Comparison of ENCODE assay signal across 8 cellular contexts in the genomic region with DNA sequence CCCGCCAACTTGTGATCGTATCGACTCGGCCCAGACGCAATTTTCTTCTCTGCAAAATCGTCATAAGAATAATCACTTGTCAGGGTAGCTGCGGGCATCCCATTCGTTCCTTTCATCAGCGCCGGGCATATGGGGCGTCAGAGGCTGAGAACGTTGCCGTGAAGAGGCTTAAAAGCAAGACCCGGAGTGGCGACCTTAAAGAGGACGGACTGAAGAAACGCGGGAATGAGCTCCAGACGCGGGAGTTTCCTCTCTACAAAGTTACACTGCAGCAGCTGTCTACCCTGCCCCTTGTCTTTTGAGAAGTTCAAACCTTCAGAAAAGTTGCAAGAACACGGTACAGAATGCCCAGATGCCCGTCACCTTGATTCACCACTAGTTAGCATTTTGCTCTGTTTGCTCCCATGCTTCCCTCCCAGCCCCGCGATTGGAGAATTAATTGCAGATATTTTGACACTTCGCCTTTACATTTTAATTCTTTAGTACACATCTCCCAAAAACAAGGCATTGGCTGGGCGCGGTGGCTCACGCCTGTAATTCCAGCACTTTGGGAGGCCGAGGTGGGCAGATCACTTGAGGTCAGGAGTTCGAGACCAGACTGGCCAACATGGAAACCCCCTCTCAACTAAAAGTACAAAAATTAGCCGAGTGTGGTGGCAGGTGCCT. TPM values are rescaled to one million over a fixed set of nuclear protein-coding genes. Genes with fewer than 3 reads are reported as not detected.
DNase-seq lines count a peak whose midpoint lies in the region; ATAC-seq and TF ChIP-seq lines count a peak whose summit lies in the region.

No MANE protein-coding gene starts in this region.

- no peaks in the 10 kb centered on the region for H3K9me3 Mint-ChIP-seq in CD4-positive, alpha-beta T cell
- no peaks in the 10 kb centered on the region for H3K9me3 Mint-ChIP-seq in activated CD4-positive, alpha-beta T cell treated with anti-CD3 and anti-CD28 coated beads, Interleukin-2, amount 10 ng/mL, durations not matched to agents 7 days and 5 days

- peaks cover 6% of the 10 kb centered on the region for H3K36me3 Mint-ChIP-seq in CD4-positive, alpha-beta T cell (ENCODE audit: low read depth)
- H3K36me3 Mint-ChIP-seq in activated CD4-positive, alpha-beta T cell treated with anti-CD3 and anti-CD28 coated beads, Interleukin-2, amount 10 ng/mL, durations not matched to agents 7 days and 5 days (ENCODE audit: low read depth): no peaks in the 10 kb centered on the region

- H3K4me1 ChIP-seq in spleen: peaks cover 6 to 54% (median 28%) of the 10 kb centered on the region in 6 donors

- CTCF ChIA-PET in CD4-positive, alpha-beta T cell (lab: Charles Lee): interaction anchor here (0.6 to 3.0 kb wide), 6 partner anchors 31 to 581 kb away, joined by 3 to 35 read pairs (median 14); partner anchors contain the start of genes KIF1B, PGD and TARDBP
- CTCF ChIA-PET in activated CD4-positive, alpha-beta T cell treated with anti-CD3 and anti-CD28 coated beads, Interleukin-2, amount 10 ng/mL, durations not matched to agents 7 days and 5 days (lab: Charles Lee): interaction anchor here (0.8 to 4.6 kb wide), 13 partner anchors 14 to 547 kb away, joined by 3 to 61 read pairs (median 5); partner anchors contain the start of genes DFFA, KIF1B, LZIC and NMNAT1

- H3K27me3 ChIP-seq in CD4-positive, alpha-beta T cell (ENCODE audit: control insufficient read depth, insufficient read depth, low read length): no peaks in the 10 kb centered on the region
- H3K27me3 ChIP-seq in spleen (replicated peaks in 1 of 7): no peaks in the 10 kb centered on the region

- H3K27me3 Mint-ChIP-seq in CD4-positive, alpha-beta T cell: no peaks in the 10 kb centered on the region
- H3K27me3 Mint-ChIP-seq in activated CD4-positive, alpha-beta T cell treated with anti-CD3 and anti-CD28 coated beads, Interleukin-2, amount 10 ng/mL, durations not matched to agents 7 days and 5 days: no peaks in the 10 kb centered on the region

- peak overlapping the region; percentile 92 for H3K27ac Mint-ChIP-seq in CD4-positive, alpha-beta T cell
- H3K27ac Mint-ChIP-seq in activated CD4-positive, alpha-beta T cell treated with anti-CD3 and anti-CD28 coated beads, Interleukin-2, amount 10 ng/mL, durations not matched to agents 7 days and 5 days: peak overlapping the region; percentile 82

- no peak for DNase-seq in CD4-positive, alpha-beta T cell
- DNase-seq in HT1080 (ENCODE audit: low read depth) (peak; percentile 10), hepatic stellate cell (ENCODE audit: low spot score) (peak; percentile 45), spleen (no peak), NCI-H524 treated with DMSO at 0.1 percent for 48 hours (lab: John Stamatoyannopoulos, UW) (no peak), HCEC 1CT (no peak)
- peak; percentile 22 for DNase-seq in activated CD4-positive, alpha-beta T cell treated with anti-CD3 and anti-CD28 coated beads, Interleukin-2, amount 10 ng/mL, durations not matched to agents 7 days and 5 days

- intact Hi-C loops in CD4-positive, alpha-beta T cell (cut with DNase I, micrococcal nuclease): loop anchor here in 1 of 2 experiments (2.0 to 5.0 kb wide), 2 partner anchors 436 to 804 kb away; no protein-coding TSS in a partner anchor
- intact Hi-C loops in spleen (cut with DNase I; ENCODE audit: low total_unique reads): loop anchor here (5.0 kb wide), 2 partner anchors 46 to 61 kb away; no protein-coding TSS in a partner anchor

- H3K4me3 ChIP-seq in spleen: peak overlapping the region; percentile 72 to 96 (median 88)

- H3K27ac ChIP-seq in CD4-positive, alpha-beta T cell (ENCODE audit: low read depth, low read length): peak overlapping the region; percentile 65
- peak overlapping the region in 7 of 8 donors; percentile 56 to 87 (median 79) for H3K27ac ChIP-seq in spleen

- peaks cover 0 to 5% (median 0%) of the 10 kb centered on the region in 6 donors for H3K36me3 ChIP-seq in spleen

- TF ChIP-seq CTCF in CD4-positive, alpha-beta T cell (IDR thresholded peaks at IDR 0.05): no peak
- TF ChIP-seq CTCF in spleen (IDR thresholded peaks at IDR 0.05 in 8 of 11, conservative IDR thresholded peaks at IDR 0.05 in 3 of 11): no peak

- POLR2A ChIA-PET in CD4-positive, alpha-beta T cell (lab: Charles Lee): interaction anchor here (0.8 to 2.2 kb wide), 6 partner anchors 30 to 221 kb away, joined by 3 to 20 read pairs (median 6); partner anchors contain the start of genes DFFA, KIF1B, PEX14 and PGD
- POLR2A ChIA-PET in activated CD4-positive, alpha-beta T cell treated with anti-CD3 and anti-CD28 coated beads, Interleukin-2, amount 10 ng/mL, durations not matched to agents 7 days and 5 days (lab: Charles Lee): no interaction called here

- WGBS in spleen, 5 donors: 24 to 27% (median 25%) methylated on average over 27 to 31 of the region's 31 CpGs

- no peak for TF ChIP-seq POLR2A in spleen (IDR thresholded peaks at IDR 0.05)

- H3K4me1 Mint-ChIP-seq in CD4-positive, alpha-beta T cell (ENCODE audit: low read depth): peaks cover 23% of the 10 kb centered on the region
- H3K4me1 Mint-ChIP-seq in activated CD4-positive, alpha-beta T cell treated with anti-CD3 and anti-CD28 coated beads, Interleukin-2, amount 10 ng/mL, durations not matched to agents 7 days and 5 days: peaks cover 31% of the 10 kb centered on the region

- peak overlapping the region; percentile 94 for H3K4me3 Mint-ChIP-seq in CD4-positive, alpha-beta T cell
- H3K4me3 Mint-ChIP-seq in activated CD4-positive, alpha-beta T cell treated with anti-CD3 and anti-CD28 coated beads, Interleukin-2, amount 10 ng/mL, durations not matched to agents 7 days and 5 days: peak overlapping the region; percentile 82

- no peaks in the 10 kb centered on the region for H3K9me3 ChIP-seq in CD4-positive, alpha-beta T cell (ENCODE audit: control insufficient read depth, low read length)
- no peaks in the 10 kb centered on the region for H3K9me3 ChIP-seq in spleen

- ATAC-seq in CD4-positive, alpha-beta T cell (ENCODE audit: poor library complexity): peak; percentile 5
- no peak for ATAC-seq in GM18519 (IDR thresholded peaks at IDR 0.05; ENCODE audit: low FRiP score, unreplicated experiment)

RNA-seq across cellular contexts. Expression of gene CENPS, which starts 1.0 kb away (rescaled TPM):
- total RNA-seq in CD4-positive, alpha-beta T cell: 1 to 10 TPM; 3.7 to 4.0 TPM
- total RNA-seq in HT1080 (2014; rRNA removed; shearing (Covaris generic)): 40.8 and 45.9 TPM in 2 replicates
- 24.6 and 33.4 TPM in 2 replicates for polyA plus RNA-seq in HT1080 (2015; cell fraction: cytosol; rRNA removed)
- 3.0 and 10.4 TPM in 2 replicates for polyA plus RNA-seq in HT1080 (2015; cell fraction: nucleus; rRNA removed)
- total RNA-seq in activated CD4-positive, alpha-beta T cell treated with anti-CD3 and anti-CD28 coated beads, Interleukin-2, amount 10 ng/mL, durations not matched to agents 7 days and 5 days: 10 to 100 TPM; 16.1 to 20.7 TPM
- 1 to 10 TPM; 2.1 to 9.6 (median 6.2) TPM for total RNA-seq in spleen
- polyA plus RNA-seq in spleen: 10 to 100 TPM in 2 of 3 donors, 1 to 10 TPM in 1; 9.3 to 13.5 (median 13.0) TPM

RNA-seq across cellular contexts. Expression of gene CORT, which starts 18.6 kb away (rescaled TPM):
- total RNA-seq in CD4-positive, alpha-beta T cell: under 1 TPM in 1 of 2 experiments, not detected in 1; 0.25 TPM
- 0.13 TPM in 1 of 2 replicates, not detected in the other for total RNA-seq in HT1080 (2014; rRNA removed; shearing (Covaris generic))
- polyA plus RNA-seq in HT1080 (2015; cell fraction: cytosol; rRNA removed): 0.50 TPM in 1 of 2 replicates, not detected in the other
- polyA plus RNA-seq in HT1080 (2015; cell fraction: nucleus; rRNA removed): 0.26 and 0.61 TPM in 2 replicates
- under 1 TPM in 1 of 2 experiments, not detected in 1; 0.30 TPM for total RNA-seq in activated CD4-positive, alpha-beta T cell treated with anti-CD3 and anti-CD28 coated beads, Interleukin-2, amount 10 ng/mL, durations not matched to agents 7 days and 5 days
- under 1 TPM in 1 of 7 donors, not detected in 6; 0.38 TPM for total RNA-seq in spleen
- polyA plus RNA-seq in spleen: under 1 TPM; 0.07 to 0.22 (median 0.14) TPM

RNA-seq across cellular contexts. Expression of gene PGD, which starts 32.3 kb away (rescaled TPM):
- total RNA-seq in CD4-positive, alpha-beta T cell: 10 to 100 TPM; 16.7 to 17.4 TPM
- 115 and 129 TPM in 2 replicates for total RNA-seq in HT1080 (2014; rRNA removed; shearing (Covaris generic))
- polyA plus RNA-seq in HT1080 (2015; cell fraction: cytosol; rRNA removed): 144 and 187 TPM in 2 replicates
- polyA plus RNA-seq in HT1080 (2015; cell fraction: nucleus; rRNA removed): 198 and 258 TPM in 2 replicates
- 10 to 100 TPM; 65.0 to 68.7 TPM for total RNA-seq in activated CD4-positive, alpha-beta T cell treated with anti-CD3 and anti-CD28 coated beads, Interleukin-2, amount 10 ng/mL, durations not matched to agents 7 days and 5 days
- 100 to 1,000 TPM; 105 to 381 (median 142) TPM for total RNA-seq in spleen
- 10 to 100 TPM; 40.8 to 72.9 (median 46.6) TPM for polyA plus RNA-seq in spleen

RNA-seq across cellular contexts. Expression of gene DFFA, which starts 41.1 kb away (rescaled TPM):
- total RNA-seq in CD4-positive, alpha-beta T cell: 1 to 10 TPM; 7.4 to 9.1 TPM
- total RNA-seq in HT1080 (2014; rRNA removed; shearing (Covaris generic)): 71.0 and 78.0 TPM in 2 replicates
- 61.9 and 66.7 TPM in 2 replicates for polyA plus RNA-seq in HT1080 (2015; cell fraction: cytosol; rRNA removed)
- 43.0 and 44.7 TPM in 2 replicates for polyA plus RNA-seq in HT1080 (2015; cell fraction: nucleus; rRNA removed)
- total RNA-seq in activated CD4-positive, alpha-beta T cell treated with anti-CD3 and anti-CD28 coated beads, Interleukin-2, amount 10 ng/mL, durations not matched to agents 7 days and 5 days: 10 to 100 TPM; 28.1 to 28.6 TPM
- 10 to 100 TPM; 18.4 to 30.1 (median 24.3) TPM for total RNA-seq in spleen
- 10 to 100 TPM in 2 of 3 donors, 1 to 10 TPM in 1; 7.2 to 14.4 (median 10.3) TPM for polyA plus RNA-seq in spleen

RNA-seq across cellular contexts. Expression of gene PEX14, which starts 43.6 kb away (rescaled TPM):
- total RNA-seq in CD4-positive, alpha-beta T cell: 10 to 100 TPM; 13.3 to 14.8 TPM
- total RNA-seq in HT1080 (2014; rRNA removed; shearing (Covaris generic)): 17.7 and 20.4 TPM in 2 replicates
- polyA plus RNA-seq in HT1080 (2015; cell fraction: cytosol; rRNA removed): 9.0 and 11.5 TPM in 2 replicates
- polyA plus RNA-seq in HT1080 (2015; cell fraction: nucleus; rRNA removed): 13.6 and 15.3 TPM in 2 replicates
- total RNA-seq in activated CD4-positive, alpha-beta T cell treated with anti-CD3 and anti-CD28 coated beads, Interleukin-2, amount 10 ng/mL, durations not matched to agents 7 days and 5 days: 10 to 100 TPM; 23.4 to 24.4 TPM
- total RNA-seq in spleen: 10 to 100 TPM in 6 of 7 donors, 1 to 10 TPM in 1; 9.9 to 19.7 (median 13.8) TPM
- polyA plus RNA-seq in spleen: 10 to 100 TPM in 1 of 3 donors, 1 to 10 TPM in 2; 9.3 to 15.1 (median 9.8) TPM

Comparison
In these comparisons a context has a peak if more than half of its experiments do, and no peak if none do; other contexts are left out.
1. DNase-seq: peak in HT1080 (single experiment), activated CD4-positive, alpha-beta T cell treated with anti-CD3 and anti-CD28 coated beads, Interleukin-2, amount 10 ng/mL, durations not matched to agents 7 days and 5 days (single experiment) and hepatic stellate cell (single experiment); none in CD4-positive, alpha-beta T cell (0 of 10), spleen (single experiment), NCI-H524 treated with DMSO at 0.1 percent for 48 hours (single experiment) and HCEC 1CT (single experiment).